ENCODE assay signal across 1 cellular context in the genomic region with DNA sequence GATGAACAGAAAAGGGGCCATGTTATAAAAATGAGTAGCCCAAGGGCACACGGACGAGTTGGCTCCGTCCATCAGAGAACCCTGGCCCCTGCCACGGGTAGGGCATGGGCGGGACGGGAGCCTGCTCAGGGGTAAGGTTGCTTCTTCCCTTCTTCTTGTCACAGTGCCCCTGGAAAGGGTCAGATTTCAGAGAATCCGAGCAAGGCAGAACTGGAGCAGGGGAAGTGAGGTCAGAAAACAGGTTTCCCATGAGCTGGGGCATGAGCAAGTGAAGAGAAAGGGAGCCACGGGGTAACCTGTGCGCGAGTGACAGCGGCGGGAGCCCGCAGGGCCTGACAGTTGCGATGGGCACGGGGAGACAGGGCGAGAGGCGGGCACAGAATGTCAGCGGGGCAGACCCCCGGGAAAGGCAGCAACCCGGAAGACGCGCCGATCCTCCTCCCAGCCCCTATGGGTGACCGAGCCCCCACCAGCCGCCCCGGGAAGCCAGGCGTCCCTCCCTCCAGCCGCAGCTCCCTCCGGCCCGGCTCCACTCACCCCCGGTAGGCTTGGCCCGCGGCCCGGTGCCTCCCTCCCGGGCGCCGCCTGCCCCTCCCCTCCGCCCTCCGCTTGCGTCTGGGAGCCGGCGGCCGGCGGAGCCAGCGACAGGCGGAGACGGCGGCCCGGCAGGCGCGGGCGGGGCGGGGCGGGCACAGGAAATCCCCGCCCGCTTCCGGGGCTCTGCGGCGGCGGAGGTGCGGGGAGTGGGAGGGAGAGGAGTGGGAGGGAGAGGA.
TF ChIP-seq lines count a peak whose summit lies in the region.

ZNF641 (minus strand) TSS at position 671 of the 773 bp plus-strand sequence. CDS start 2,829 bp downstream, outside the sequence.

TF ChIP-seq in HepG2, 621 proteins besides CTCF, POLR2A, EP300 and RAD21 (continued from another document and continues in another):
- TF ChIP-seq, protein P1, sequence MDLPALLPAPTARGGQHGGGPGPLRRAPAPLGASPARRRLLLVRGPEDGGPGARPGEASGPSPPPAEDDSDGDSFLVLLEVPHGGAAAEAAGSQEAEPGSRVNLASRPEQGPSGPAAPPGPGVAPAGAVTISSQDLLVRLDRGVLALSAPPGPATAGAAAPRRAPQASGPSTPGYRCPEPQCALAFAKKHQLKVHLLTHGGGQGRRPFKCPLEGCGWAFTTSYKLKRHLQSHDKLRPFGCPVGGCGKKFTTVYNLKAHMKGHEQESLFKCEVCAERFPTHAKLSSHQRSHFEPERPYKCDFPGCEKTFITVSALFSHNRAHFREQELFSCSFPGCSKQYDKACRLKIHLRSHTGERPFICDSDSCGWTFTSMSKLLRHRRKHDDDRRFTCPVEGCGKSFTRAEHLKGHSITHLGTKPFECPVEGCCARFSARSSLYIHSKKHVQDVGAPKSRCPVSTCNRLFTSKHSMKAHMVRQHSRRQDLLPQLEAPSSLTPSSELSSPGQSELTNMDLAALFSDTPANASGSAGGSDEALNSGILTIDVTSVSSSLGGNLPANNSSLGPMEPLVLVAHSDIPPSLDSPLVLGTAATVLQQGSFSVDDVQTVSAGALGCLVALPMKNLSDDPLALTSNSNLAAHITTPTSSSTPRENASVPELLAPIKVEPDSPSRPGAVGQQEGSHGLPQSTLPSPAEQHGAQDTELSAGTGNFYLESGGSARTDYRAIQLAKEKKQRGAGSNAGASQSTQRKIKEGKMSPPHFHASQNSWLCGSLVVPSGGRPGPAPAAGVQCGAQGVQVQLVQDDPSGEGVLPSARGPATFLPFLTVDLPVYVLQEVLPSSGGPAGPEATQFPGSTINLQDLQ (CRISPR knock-in tag; IDR thresholded peaks at IDR 0.05) = 0 out of 2 replicates have a peak, but pooled peaks have one; percentile 32
- TF ChIP-seq PPARG (CRISPR knock-in tag; conservative IDR thresholded peaks at IDR 0.05) (no peak), KDM2A (CRISPR knock-in tag; IDR thresholded peaks at IDR 0.05; ENCODE audit: borderline replicate concordance, low read depth) (peak; percentile 11; the same call in 1 of the 2 replicates), SIN3A (IDR thresholded peaks at IDR 0.05; ENCODE audit: borderline replicate concordance, low read depth, low read length) (0 out of 2 replicates have a peak, but pooled peaks have one; percentile 16), ZFYVE20 (CRISPR knock-in tag; IDR thresholded peaks at IDR 0.05; ENCODE audit: borderline replicate concordance, low read depth) (no peak), LCORL (IDR thresholded peaks at IDR 0.05) (no peak), LCORL (CRISPR knock-in tag; IDR thresholded peaks at IDR 0.05) (0 out of 2 replicates have a peak, but pooled peaks have one; percentile 9), ASH2L (IDR thresholded peaks at IDR 0.05; ENCODE audit: insufficient read length, low read depth, low read length) (peak; percentile 37), POLR2G (IDR thresholded peaks at IDR 0.05; ENCODE audit: low read depth, low read length) (peak; percentile 56), RARG (CRISPR knock-in tag; IDR thresholded peaks at IDR 0.05; ENCODE audit: low read depth) (peak; percentile 24; the same call in 1 of the 2 replicates), ELF3 (CRISPR knock-in tag; IDR thresholded peaks at IDR 0.05) (0 out of 2 replicates have a peak, but pooled peaks have one; percentile 19), HNRNPLL (IDR thresholded peaks at IDR 0.05; ENCODE audit: low read depth, low read length, poor library complexity, severe bottlenecking) (peak; percentile 87), TAF1 (CRISPR knock-in tag; IDR thresholded peaks at IDR 0.05) (peak; percentile 39), ZNF557 (CRISPR knock-in tag; IDR thresholded peaks at IDR 0.05) (no peak), HIC2 (CRISPR knock-in tag; IDR thresholded peaks at IDR 0.05; ENCODE audit: low read depth) (peak; percentile 40; the same call in 1 of the 2 replicates), RBFOX2 (IDR thresholded peaks at IDR 0.05; ENCODE audit: low read depth, low read length) (peak; percentile 73), ZFY (CRISPR knock-in tag; IDR thresholded peaks at IDR 0.05) (peak; percentile 56), ZNF546 (CRISPR knock-in tag; conservative IDR thresholded peaks at IDR 0.05) (no peak), ZNF670 (CRISPR knock-in tag; IDR thresholded peaks at IDR 0.05; ENCODE audit: borderline replicate concordance) (peak; percentile 49; the same call in 1 of the 2 replicates), ZBTB7A (CRISPR knock-in tag; IDR thresholded peaks at IDR 0.05) (0 out of 2 replicates have a peak, but pooled peaks have one; percentile 35), ZNF292 (CRISPR knock-in tag; IDR thresholded peaks at IDR 0.05; ENCODE audit: borderline replicate concordance, low read depth) (0 out of 2 replicates have a peak, but pooled peaks have one; percentile 45), ZNF563 (CRISPR knock-in tag; IDR thresholded peaks at IDR 0.05) (0 out of 2 replicates have a peak, but pooled peaks have one; percentile 17), MXD4 (CRISPR knock-in tag; IDR thresholded peaks at IDR 0.05) (0 out of 2 replicates have a peak, but pooled peaks have one; percentile 25), KLF6 (CRISPR knock-in tag; IDR thresholded peaks at IDR 0.05) (0 out of 2 replicates have a peak, but pooled peaks have one; percentile 21), TOPORS (CRISPR knock-in tag; IDR thresholded peaks at IDR 0.05) (peak; percentile 59; the same call in 1 of the 2 replicates), HCFC1 (IDR thresholded peaks at IDR 0.05; ENCODE audit: low read depth, low read length) (no peak), YEATS4 (CRISPR knock-in tag; IDR thresholded peaks at IDR 0.05; ENCODE audit: borderline replicate concordance) (peak; percentile 50; the same call in 1 of the 2 replicates), HNRNPL (IDR thresholded peaks at IDR 0.05; ENCODE audit: low read depth, low read length) (0 out of 2 replicates have a peak, but pooled peaks have one; percentile 47), ZNF777 (CRISPR knock-in tag; IDR thresholded peaks at IDR 0.05) (no peak; the same call in 1 of the 2 replicates), ZBED4 (CRISPR knock-in tag; IDR thresholded peaks at IDR 0.05; ENCODE audit: borderline replicate concordance) (no peak; the same call in 1 of the 2 replicates), ZNF776 (CRISPR knock-in tag; IDR thresholded peaks at IDR 0.05) (0 out of 2 replicates have a peak, but pooled peaks have one; percentile 57), ZNF18 (CRISPR knock-in tag; IDR thresholded peaks at IDR 0.05; ENCODE audit: insufficient replicate concordance) (peak; percentile 18), ZNF687 (CRISPR knock-in tag; IDR thresholded peaks at IDR 0.05) (peak; percentile 60)
- TF ChIP-seq, protein P2, sequence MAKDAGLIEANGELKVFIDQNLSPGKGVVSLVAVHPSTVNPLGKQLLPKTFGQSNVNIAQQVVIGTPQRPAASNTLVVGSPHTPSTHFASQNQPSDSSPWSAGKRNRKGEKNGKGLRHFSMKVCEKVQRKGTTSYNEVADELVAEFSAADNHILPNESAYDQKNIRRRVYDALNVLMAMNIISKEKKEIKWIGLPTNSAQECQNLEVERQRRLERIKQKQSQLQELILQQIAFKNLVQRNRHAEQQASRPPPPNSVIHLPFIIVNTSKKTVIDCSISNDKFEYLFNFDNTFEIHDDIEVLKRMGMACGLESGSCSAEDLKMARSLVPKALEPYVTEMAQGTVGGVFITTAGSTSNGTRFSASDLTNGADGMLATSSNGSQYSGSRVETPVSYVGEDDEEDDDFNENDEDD (CRISPR knock-in tag; IDR thresholded peaks at IDR 0.05; ENCODE audit: borderline replicate concordance) = 0 out of 2 replicates have a peak, but pooled peaks have one; percentile 11
- TF ChIP-seq, protein P3, sequence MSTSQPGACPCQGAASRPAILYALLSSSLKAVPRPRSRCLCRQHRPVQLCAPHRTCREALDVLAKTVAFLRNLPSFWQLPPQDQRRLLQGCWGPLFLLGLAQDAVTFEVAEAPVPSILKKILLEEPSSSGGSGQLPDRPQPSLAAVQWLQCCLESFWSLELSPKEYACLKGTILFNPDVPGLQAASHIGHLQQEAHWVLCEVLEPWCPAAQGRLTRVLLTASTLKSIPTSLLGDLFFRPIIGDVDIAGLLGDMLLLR (CRISPR knock-in tag; IDR thresholded peaks at IDR 0.05) = 0 out of 2 replicates have a peak, but pooled peaks have one; percentile 47
- TF ChIP-seq, protein P4, sequence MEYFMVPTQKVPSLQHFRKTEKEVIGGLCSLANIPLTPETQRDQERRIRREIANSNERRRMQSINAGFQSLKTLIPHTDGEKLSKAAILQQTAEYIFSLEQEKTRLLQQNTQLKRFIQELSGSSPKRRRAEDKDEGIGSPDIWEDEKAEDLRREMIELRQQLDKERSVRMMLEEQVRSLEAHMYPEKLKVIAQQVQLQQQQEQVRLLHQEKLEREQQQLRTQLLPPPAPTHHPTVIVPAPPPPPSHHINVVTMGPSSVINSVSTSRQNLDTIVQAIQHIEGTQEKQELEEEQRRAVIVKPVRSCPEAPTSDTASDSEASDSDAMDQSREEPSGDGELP (IDR thresholded peaks at IDR 0.05; ENCODE audit: borderline replicate concordance, low read depth) = no peak
